ENCODE assay signal across 8 cellular contexts in the genomic region with DNA sequence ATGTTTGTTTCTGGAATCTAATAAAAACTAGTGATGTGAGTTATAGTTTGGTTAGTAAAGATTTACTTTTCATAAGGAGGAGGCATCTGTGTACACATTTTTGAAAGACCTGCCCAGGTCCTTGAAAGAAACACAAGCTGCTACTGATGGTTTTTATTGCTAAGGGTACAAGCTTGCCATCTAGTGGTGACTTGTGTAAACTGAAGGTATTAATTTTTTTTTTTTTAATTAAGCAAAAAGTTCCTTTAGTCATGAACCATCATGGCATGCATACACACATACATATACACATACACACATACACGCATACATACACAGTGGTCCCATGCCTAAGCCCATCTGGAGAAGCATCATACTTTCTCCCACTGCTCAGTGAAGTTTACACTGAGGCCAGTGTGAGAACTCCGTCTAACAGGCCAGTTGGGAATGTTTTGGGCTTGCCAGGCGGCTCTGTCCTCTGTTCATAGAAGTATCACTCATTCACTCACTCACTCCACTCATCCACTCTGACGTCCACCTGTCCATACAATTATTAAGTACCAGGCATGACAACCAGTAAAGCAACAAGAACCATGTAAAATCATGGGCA.
DNase-seq lines count a peak whose midpoint lies in the region; ATAC-seq and TF ChIP-seq lines count a peak whose summit lies in the region.

No MANE protein-coding gene starts in this region.

- TF ChIP-seq CTCF in HFF-Myc (IDR thresholded peaks at IDR 0.05; ENCODE audit: low read depth, low read length, missing control alignments): peak; percentile 55
- TF ChIP-seq CTCF in OCI-LY1 (IDR thresholded peaks at IDR 0.05; ENCODE audit: low read length): peak; percentile 36
- TF ChIP-seq CTCF in epithelial cell of esophagus (IDR thresholded peaks at IDR 0.05; ENCODE audit: insufficient read depth, low read depth, low read length, missing control alignments): peak; percentile 60
- TF ChIP-seq CTCF in osteocyte (IDR thresholded peaks at IDR 0.05): peak; percentile 73

- no peak overlapping the region for H3K4me3 ChIP-seq in HFF-Myc (replicated peaks; ENCODE audit: low read depth, low read length)
- no peak overlapping the region for H3K4me3 ChIP-seq in OCI-LY1 (ENCODE audit: low read depth, low read length, poor library complexity, severe bottlenecking)
- H3K4me3 ChIP-seq in epithelial cell of esophagus (ENCODE audit: low read length): no peak overlapping the region

- H3K27me3 Mint-ChIP-seq in osteocyte (ENCODE audit: unreplicated experiment): no peaks in the 10 kb centered on the region

- no peak overlapping the region for H3K4me2 ChIP-seq in OCI-LY1 (ENCODE audit: low read length)

- H3K27me3 ChIP-seq in OCI-LY1 (ENCODE audit: insufficient read depth, low read length): no peaks in the 10 kb centered on the region

- no peak overlapping the region for H3K4me3 Mint-ChIP-seq in osteocyte (ENCODE audit: unreplicated experiment)

- H3K4me1 ChIP-seq in OCI-LY1 (ENCODE audit: insufficient read depth, low read length, severe bottlenecking): no peaks in the 10 kb centered on the region

- peaks cover 1% of the 10 kb centered on the region for H3K36me3 Mint-ChIP-seq in osteocyte (ENCODE audit: unreplicated experiment)

- no peaks in the 10 kb centered on the region for H3K9me3 ChIP-seq in OCI-LY1 (ENCODE audit: low read length)

- H3K9ac ChIP-seq in OCI-LY1 (ENCODE audit: low read length): no peak overlapping the region

- no peak overlapping the region for H3K27ac ChIP-seq in OCI-LY1 (ENCODE audit: low read depth, low read length, poor library complexity, severe bottlenecking)

- no peaks in the 10 kb centered on the region for H3K36me3 ChIP-seq in OCI-LY1 (ENCODE audit: insufficient read depth, low read length)

- no peaks in the 10 kb centered on the region for H3K9me2 ChIP-seq in OCI-LY1 (ENCODE audit: low read depth, low read length)

- no peaks in the 10 kb centered on the region for H4K20me1 ChIP-seq in OCI-LY1 (ENCODE audit: insufficient read depth, low read length)

- H3K4me1 Mint-ChIP-seq in osteocyte (ENCODE audit: unreplicated experiment): peaks cover 15% of the 10 kb centered on the region

- no peaks in the 10 kb centered on the region for H3K79me2 ChIP-seq in OCI-LY1 (ENCODE audit: insufficient read depth, low read length)

- no peak overlapping the region for H3K27ac Mint-ChIP-seq in osteocyte (ENCODE audit: unreplicated experiment)

- no peaks in the 10 kb centered on the region for H3F3A ChIP-seq in OCI-LY1 (ENCODE audit: insufficient read depth, low read length)

- no peak overlapping the region for H2AFZ ChIP-seq in OCI-LY1 (ENCODE audit: low read length)

- H3K9me3 Mint-ChIP-seq in osteocyte (ENCODE audit: unreplicated experiment): no peaks in the 10 kb centered on the region

- no peak for ATAC-seq in HG03139 (IDR thresholded peaks at IDR 0.05; ENCODE audit: unreplicated experiment)
- no peak for ATAC-seq in HG02642 (IDR thresholded peaks at IDR 0.05; ENCODE audit: poor library complexity, unreplicated experiment)
- ATAC-seq in HG03469 (IDR thresholded peaks at IDR 0.05; ENCODE audit: unreplicated experiment): no peak

- DNase-seq in COLO829 (ENCODE audit: low spot score): peak; percentile 38
- no peak for DNase-seq in HFF-Myc (ENCODE audit: extremely low read depth, low read depth)
- DNase-seq in epithelial cell of esophagus (ENCODE audit: low read depth): peak; percentile 49
- DNase-seq in osteocyte (ENCODE audit: extremely low spot score, unreplicated experiment): no peak

Comparison
In these comparisons a context has a peak if more than half of its experiments do, and no peak if none do; other contexts are left out.
1. DNase-seq: peak in COLO829 (single experiment) and epithelial cell of esophagus (single experiment); none in HFF-Myc (single experiment) and osteocyte (single experiment).
2. Peak in every context shown above with its lines, with median percentiles within 50 percentile points of each other: CTCF ChIP-seq.